ENCODE assay signal across 9 cellular contexts in the genomic region with DNA sequence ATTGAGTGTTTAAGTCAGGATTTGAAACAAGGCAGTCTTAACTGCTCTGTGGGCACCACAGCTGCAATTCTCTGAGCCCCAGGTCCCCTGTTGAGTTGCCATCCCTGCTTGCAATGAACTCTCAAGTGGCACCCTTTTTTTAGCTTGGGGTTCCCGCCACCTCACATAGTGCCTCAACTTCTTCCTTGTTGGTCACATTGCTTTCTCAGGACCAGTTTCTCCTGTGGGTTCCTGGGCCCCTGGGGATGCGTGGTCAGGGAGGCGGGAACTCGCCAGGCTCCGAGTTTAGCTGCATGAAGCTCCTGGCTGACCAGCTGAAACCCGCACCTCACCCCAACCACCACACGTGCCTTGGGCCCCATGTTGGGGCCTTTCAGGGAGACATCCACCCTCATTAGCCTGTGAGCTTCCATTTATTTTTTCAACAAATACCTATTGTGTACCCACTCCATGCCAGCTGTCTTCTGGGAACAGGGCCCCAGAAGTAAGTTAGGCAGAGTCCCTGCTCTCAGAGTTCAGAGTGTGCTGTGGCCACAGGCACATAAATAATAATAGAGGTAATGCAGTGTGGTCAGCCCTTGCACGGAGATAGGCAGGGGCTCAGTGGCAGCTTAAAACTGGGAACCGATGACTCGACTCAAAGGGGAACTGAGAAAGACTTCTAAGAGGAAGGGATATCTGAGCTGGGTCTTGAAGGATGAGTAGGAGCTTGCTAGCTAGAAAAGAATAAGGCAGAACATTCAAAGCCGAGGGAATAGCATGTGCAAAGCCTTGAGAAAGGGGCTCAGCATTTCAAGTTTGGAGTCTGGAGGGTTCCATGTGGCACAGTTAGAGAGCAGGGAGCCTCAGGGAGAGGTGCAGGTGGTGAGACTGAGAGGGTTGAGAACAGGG. TPM values are rescaled to one million over a fixed set of nuclear protein-coding genes. Genes with fewer than 3 reads are reported as not detected.
DNase-seq lines count a peak whose midpoint lies in the region; ATAC-seq and TF ChIP-seq lines count a peak whose summit lies in the region.
"Had no signal": no experiment of that assay in that cellular context is flagged by ENCODE, and none has a peak within 500 bp of the region (broad histone marks: within the 10 kb centered on the region; RNA-seq: fewer than 3 reads in every experiment).

No MANE protein-coding gene starts in this region.

- H3K27ac ChIP-seq in KMS-11 (peak overlapping the region; percentile 54), right cardiac atrium (ENCODE audit: low read length) (no peak overlapping the region), gastroesophageal sphincter (no peak overlapping the region)
- H3K27ac ChIP-seq: VCaP had no signal

- intact Hi-C loops in right cardiac atrium (cut with DNase I) = loop anchor here in 2 of 4 donors (5.0 kb wide), 1 partner anchor 245 kb away; no protein-coding TSS in a partner anchor

- TF ChIP-seq POLR2A in gastroesophageal sphincter (IDR thresholded peaks at IDR 0.05) = no peak

- H3K4me2 ChIP-seq in KMS-11 = peak overlapping the region; percentile 74

- WGBS in right cardiac atrium = 85% methylated on average over 11 of the region's 11 CpGs
- WGBS in gastroesophageal sphincter (ENCODE audit: low coverage in 1 of 2), 2 donors = 64 to 65% methylated on average over 5 to 10 of the region's 11 CpGs

- peak; percentile 70 for ATAC-seq in GM18511 (IDR thresholded peaks at IDR 0.05; ENCODE audit: unreplicated experiment)
- peak; percentile 57 for ATAC-seq in GM21717 (IDR thresholded peaks at IDR 0.05; ENCODE audit: unreplicated experiment)
- no peak for ATAC-seq in right cardiac atrium
- ATAC-seq in gastroesophageal sphincter = no peak

- no peaks in the 10 kb centered on the region for H4K20me1 ChIP-seq in KMS-11 (ENCODE audit: insufficient read depth)

- TF ChIP-seq CTCF in KMS-11 (conservative IDR thresholded peaks at IDR 0.05; ENCODE audit: low read depth, low read length) = no peak
- TF ChIP-seq CTCF in gastroesophageal sphincter (IDR thresholded peaks at IDR 0.05) = no peak

- H3K9ac ChIP-seq in KMS-11 = peak overlapping the region; percentile 40; the same call in 1 of the 2 replicates

- H3K4me3 ChIP-seq in KMS-11 (IDR thresholded peaks at IDR 0.05; ENCODE audit: insufficient read depth, low read depth, low read length) = no peak overlapping the region
- H3K4me3 ChIP-seq in right cardiac atrium (ENCODE audit: low read length) = no peak overlapping the region
- no peak overlapping the region for H3K4me3 ChIP-seq in gastroesophageal sphincter

- peaks cover 39% of the 10 kb centered on the region for H3K4me1 ChIP-seq in KMS-11 (ENCODE audit: low read depth, poor library complexity, severe bottlenecking)
- no peaks in the 10 kb centered on the region for H3K4me1 ChIP-seq in right cardiac atrium (ENCODE audit: control insufficient read depth, insufficient read depth, low read length)
- peaks cover 0 to 8% (median 5%) of the 10 kb centered on the region in 3 donors for H3K4me1 ChIP-seq in gastroesophageal sphincter

- no peaks in the 10 kb centered on the region for H3K79me2 ChIP-seq in KMS-11 (ENCODE audit: insufficient read depth, low read depth)

- no peaks in the 10 kb centered on the region for H3K36me3 ChIP-seq in KMS-11 (ENCODE audit: insufficient read depth)
- H3K36me3 ChIP-seq in gastroesophageal sphincter = peaks cover 0 to 4% of the 10 kb centered on the region in 2 donors

- H2AFZ ChIP-seq in KMS-11 (ENCODE audit: low read depth) = peak overlapping the region; percentile 60

- no peak for TF ChIP-seq EP300 in gastroesophageal sphincter (IDR thresholded peaks at IDR 0.05)

- DNase-seq in globus pallidus (ENCODE audit: low spot score) = peak; percentile 24
- no peak for DNase-seq in cerebellar cortex (ENCODE audit: low spot score)
- DNase-seq in right cardiac atrium = no peak
- DNase-seq in NCI-H226 = no peak

- no peaks in the 10 kb centered on the region for H3K27me3 ChIP-seq in KMS-11 (ENCODE audit: insufficient read depth, low read depth)
- no peaks in the 10 kb centered on the region for H3K27me3 ChIP-seq in right cardiac atrium (ENCODE audit: control insufficient read depth, insufficient read depth)
- H3K27me3 ChIP-seq in gastroesophageal sphincter = peaks cover 41% of the 10 kb centered on the region

- H3K9me3 ChIP-seq in right cardiac atrium (ENCODE audit: control insufficient read depth, low read length) (no peaks in the 10 kb centered on the region), gastroesophageal sphincter (no peaks in the 10 kb centered on the region)

RNA-seq across cellular contexts. Expression of gene FAM83D, which starts 33.9 kb away (rescaled TPM):
- total RNA-seq in right cardiac atrium (under 1 TPM; 0.62 to 0.95 (median 0.78) TPM), gastroesophageal sphincter (100 to 1,000 TPM in 3 of 4 donors, 10 to 100 TPM in 1; 62.7 to 240 (median 158) TPM)
- 0.63 TPM for polyA plus RNA-seq in right cardiac atrium

Comparison
In these comparisons a context has a peak if more than half of its experiments do, and no peak if none do; other contexts are left out.
1. ATAC-seq: peak in GM18511 (single experiment) and GM21717 (single experiment); none in right cardiac atrium (0 of 2) and gastroesophageal sphincter (single experiment).
2. RNA of gene FAM83D, which starts 33.9 kb away (total RNA-seq): 62.7 to 240 TPM in gastroesophageal sphincter; 0.62 to 0.95 TPM in right cardiac atrium; every median in the first group is over 10 times any median in the second.